ENCODE assay signal across 9 cellular contexts in the genomic region with DNA sequence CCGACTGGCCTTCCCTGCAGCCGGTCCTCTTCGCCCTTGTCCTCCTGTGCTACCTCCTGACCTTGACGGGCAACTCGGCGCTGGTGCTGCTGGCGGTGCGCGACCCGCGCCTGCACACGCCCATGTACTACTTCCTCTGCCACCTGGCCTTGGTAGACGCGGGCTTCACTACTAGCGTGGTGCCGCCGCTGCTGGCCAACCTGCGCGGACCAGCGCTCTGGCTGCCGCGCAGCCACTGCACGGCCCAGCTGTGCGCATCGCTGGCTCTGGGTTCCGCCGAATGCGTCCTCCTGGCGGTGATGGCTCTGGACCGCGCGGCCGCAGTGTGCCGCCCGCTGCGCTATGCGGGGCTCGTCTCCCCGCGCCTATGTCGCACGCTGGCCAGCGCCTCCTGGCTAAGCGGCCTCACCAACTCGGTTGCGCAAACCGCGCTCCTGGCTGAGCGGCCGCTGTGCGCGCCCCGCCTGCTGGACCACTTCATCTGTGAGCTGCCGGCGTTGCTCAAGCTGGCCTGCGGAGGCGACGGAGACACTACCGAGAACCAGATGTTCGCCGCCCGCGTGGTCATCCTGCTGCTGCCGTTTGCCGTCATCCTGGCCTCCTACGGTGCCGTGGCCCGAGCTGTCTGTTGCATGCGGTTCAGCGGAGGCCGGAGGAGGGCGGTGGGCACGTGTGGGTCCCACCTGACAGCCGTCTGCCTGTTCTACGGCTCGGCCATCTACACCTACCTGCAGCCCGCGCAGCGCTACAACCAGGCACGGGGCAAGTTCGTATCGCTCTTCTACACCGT. TPM values are rescaled to one million over a fixed set of nuclear protein-coding genes. Genes with fewer than 3 reads are reported as not detected.
DNase-seq lines count a peak whose midpoint lies in the region; ATAC-seq and TF ChIP-seq lines count a peak whose summit lies in the region.
"Had no signal": no experiment of that assay in that cellular context is flagged by ENCODE, and none has a peak within 500 bp of the region (broad histone marks: within the 10 kb centered on the region; RNA-seq: fewer than 3 reads in every experiment).

No MANE protein-coding gene starts in this region.

- no peak; the same call in 1 of the 2 replicates for TF ChIP-seq CTCF in AG10803 (conservative IDR thresholded peaks at IDR 0.05; ENCODE audit: low read length)

- H3K27me3 ChIP-seq in rectal smooth muscle tissue (ENCODE audit: control insufficient read depth, insufficient read depth, low read length) = peaks cover 9% of the 10 kb centered on the region

- peaks cover 57% of the 10 kb centered on the region for H3K27me3 Mint-ChIP-seq in activated naive CD4-positive, alpha-beta T cell treated with anti-CD3 and anti-CD28 coated beads, Interleukin-2, amount 50 U/mL, for 24 hours

- H3K36me3 ChIP-seq in rectal smooth muscle tissue (ENCODE audit: control insufficient read depth, insufficient read depth, low read length) = no peaks in the 10 kb centered on the region

- intact Hi-C loops in left ventricle myocardium superior (cut with micrococcal nuclease) = no loop called here

- H3K9ac ChIP-seq in rectal smooth muscle tissue (ENCODE audit: low read length) = no peak overlapping the region

- peak overlapping the region; percentile 61 for H3K27ac Mint-ChIP-seq in activated naive CD4-positive, alpha-beta T cell treated with anti-CD3 and anti-CD28 coated beads, Interleukin-2, amount 50 U/mL, for 24 hours

- H3K9me3 Mint-ChIP-seq in activated naive CD4-positive, alpha-beta T cell treated with anti-CD3 and anti-CD28 coated beads, Interleukin-2, amount 50 U/mL, for 24 hours = peaks cover 5% of the 10 kb centered on the region

- H3K4me3 Mint-ChIP-seq in activated naive CD4-positive, alpha-beta T cell treated with anti-CD3 and anti-CD28 coated beads, Interleukin-2, amount 50 U/mL, for 24 hours = peak overlapping the region; percentile 83

- H3K4me1 Mint-ChIP-seq in activated naive CD4-positive, alpha-beta T cell treated with anti-CD3 and anti-CD28 coated beads, Interleukin-2, amount 50 U/mL, for 24 hours = peaks cover 13% of the 10 kb centered on the region

- H3K4me3 ChIP-seq in AG10803 (ENCODE audit: low read length) = no peak overlapping the region
- peak overlapping the region; percentile 62 for H3K4me3 ChIP-seq in rectal smooth muscle tissue (ENCODE audit: low read length)

- ATAC-seq in HG03439 (IDR thresholded peaks at IDR 0.05; ENCODE audit: unreplicated experiment) (peak; percentile 25), left ventricle myocardium superior (peak; percentile 94), GM19324 (IDR thresholded peaks at IDR 0.05; ENCODE audit: low FRiP score, unreplicated experiment) (no peak), HG02840 (IDR thresholded peaks at IDR 0.05; ENCODE audit: low FRiP score, unreplicated experiment) (no peak)

- DNase-seq in AG10803 (ENCODE audit: low read depth) = peak; percentile 68
- DNase-seq in left ventricle myocardium superior = peak; percentile 84
- DNase-seq in Kasumi-1 (lab: John Stamatoyannopoulos, UW) = no peak

- H3K4me1 ChIP-seq in rectal smooth muscle tissue (ENCODE audit: control insufficient read depth, insufficient read depth, low read length) = no peaks in the 10 kb centered on the region

- H3K36me3 Mint-ChIP-seq in activated naive CD4-positive, alpha-beta T cell treated with anti-CD3 and anti-CD28 coated beads, Interleukin-2, amount 50 U/mL, for 24 hours = peaks cover 2% of the 10 kb centered on the region

- no peak overlapping the region for H3K27ac ChIP-seq in rectal smooth muscle tissue (ENCODE audit: low read depth, low read length)

RNA-seq across cellular contexts. Expression of a gene that starts 6.1 kb away (rescaled TPM):
- total RNA-seq in left ventricle myocardium superior = not detected

RNA-seq across cellular contexts. Expression of a gene that starts 31.5 kb away (rescaled TPM):
- not detected for total RNA-seq in left ventricle myocardium superior
- total RNA-seq: temporal lobe had no signal

Comparison
In these comparisons a context has a peak if more than half of its experiments do, and no peak if none do; other contexts are left out.
1. DNase-seq: peak in AG10803 (single experiment) and left ventricle myocardium superior (single experiment); none in Kasumi-1 (0 of 2).
2. ATAC-seq: peak in HG03439 (single experiment) and left ventricle myocardium superior (single experiment); none in GM19324 (single experiment) and HG02840 (single experiment).